21 cellular contexts compared by ENCODE assay signal in the genomic region with DNA sequence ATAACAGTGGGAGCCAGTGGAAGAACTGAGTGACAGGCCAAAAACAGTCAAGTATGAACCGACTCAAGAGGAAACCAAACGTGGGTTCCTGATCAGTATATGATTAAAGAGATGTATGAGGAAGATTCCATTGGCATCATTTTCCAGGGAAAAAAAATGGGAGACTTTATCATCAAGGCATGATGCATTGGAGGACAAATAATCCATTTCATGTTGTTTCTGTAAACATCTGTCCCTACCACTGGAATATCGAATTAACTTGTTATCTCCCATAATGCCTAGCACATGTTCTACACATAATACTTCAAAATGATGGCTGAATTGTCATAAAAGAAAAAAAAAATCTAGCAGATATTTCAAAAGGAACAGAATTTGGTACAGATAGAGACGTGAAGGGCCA. TPM values are rescaled to one million over a fixed set of nuclear protein-coding genes. Genes with fewer than 3 reads are reported as not detected.
DNase-seq lines count a peak whose midpoint lies in the region; ATAC-seq and TF ChIP-seq lines count a peak whose summit lies in the region.
"Had no signal": no experiment of that assay in that cellular context is flagged by ENCODE, and none has a peak within 500 bp of the region (broad histone marks: within the 10 kb centered on the region; RNA-seq: fewer than 3 reads in every experiment).

No MANE protein-coding gene starts in this region.

- no TSS peak for BruUV-seq in MCF 10A (replicated peaks; lab: Mats Ljungman, UMichigan)

- H3K27me3 Mint-ChIP-seq in MCF 10A (ENCODE audit: insufficient read depth, unreplicated experiment), result no peaks in the 10 kb centered on the region
- H3K27me3 Mint-ChIP-seq in central memory CD8-positive, alpha-beta T cell, result no peaks in the 10 kb centered on the region

- H3K4me3 ChIP-seq in breast epithelium (no peak overlapping the region), HEK293 (ENCODE audit: low read depth, low read length) (no peak overlapping the region), psoas muscle (no peak overlapping the region), adrenal gland (no peak overlapping the region)
- H3K4me3 ChIP-seq: colonic mucosa, mucosa of descending colon, SJCRH30 had no signal

- no peak overlapping the region for H3K27ac ChIP-seq in breast epithelium
- H3K27ac ChIP-seq in HEK293 (ENCODE audit: extremely low read depth, low read depth, low read length), result no peak overlapping the region
- peak overlapping the region; percentile 81 for H3K27ac ChIP-seq in psoas muscle
- H3K27ac ChIP-seq in adrenal gland, result no peak overlapping the region
- H3K27ac ChIP-seq: brain microvascular endothelial cell, colonic mucosa, SJCRH30 had no signal

- no peaks in the 10 kb centered on the region for H3K36me3 ChIP-seq in breast epithelium
- H3K36me3 ChIP-seq in HEK293 (ENCODE audit: control insufficient read depth in 2 of 2, insufficient read depth in 1 of 2, low read length in 2 of 2), result no peaks in the 10 kb centered on the region
- H3K36me3 ChIP-seq in psoas muscle (ENCODE audit: insufficient read depth in 1 of 2, low read depth in 1 of 2), result no peaks in the 10 kb centered on the region
- no peaks in the 10 kb centered on the region for H3K36me3 ChIP-seq in adrenal gland (replicated peaks in 1 of 2)
- H3K36me3 ChIP-seq: brain microvascular endothelial cell, colonic mucosa had no signal

- H3K9me3 ChIP-seq in breast epithelium (no peaks in the 10 kb centered on the region), HEK293 (ENCODE audit: control insufficient read depth, insufficient read depth, low read depth, low read length) (no peaks in the 10 kb centered on the region), psoas muscle (no peaks in the 10 kb centered on the region), adrenal gland (replicated peaks in 1 of 3) (no peaks in the 10 kb centered on the region)
- H3K9me3 ChIP-seq: colonic mucosa, mucosa of descending colon, SJCRH30 had no signal

- 60 to 74% (median 74%) methylated on average over 4 of the region's 4 CpGs for WGBS in psoas muscle, 3 donors
- WGBS in adrenal gland, 4 donors, result 67 to 75% (median 70%) methylated on average over 4 of the region's 4 CpGs

- peak overlapping the region; percentile 20 for H3K4me3 Mint-ChIP-seq in MCF 10A (ENCODE audit: unreplicated experiment)
- no peak overlapping the region for H3K4me3 Mint-ChIP-seq in central memory CD8-positive, alpha-beta T cell

- peaks cover 61% of the 10 kb centered on the region for H3K4me1 Mint-ChIP-seq in MCF 10A (ENCODE audit: insufficient read depth, unreplicated experiment)
- peaks cover 84% of the 10 kb centered on the region for H3K4me1 Mint-ChIP-seq in central memory CD8-positive, alpha-beta T cell

- intact Hi-C loops in MCF 10A (cut with micrococcal nuclease) (no loop called here), breast epithelium (cut with DNase I; ENCODE audit: low total_unique reads) (no loop called here), psoas muscle (cut with DNase I) (no loop called here), adrenal gland (cut with DNase I) (no loop called here)

- H3K9me3 Mint-ChIP-seq in MCF 10A (ENCODE audit: unreplicated experiment), result no peaks in the 10 kb centered on the region
- no peaks in the 10 kb centered on the region for H3K9me3 Mint-ChIP-seq in central memory CD8-positive, alpha-beta T cell

- H3K4me1 ChIP-seq in breast epithelium (peaks cover 0 to 17% of the 10 kb centered on the region in 2 donors), HEK293 (ENCODE audit: control insufficient read depth, insufficient read depth, low read length) (peaks cover 17% of the 10 kb centered on the region), psoas muscle (peaks cover 93% of the 10 kb centered on the region), adrenal gland (replicated peaks in 1 of 2) (peaks cover 34 to 52% of the 10 kb centered on the region in 2 donors)

- POLR2A ChIA-PET in MCF 10A (lab: Yijun Ruan, JAX) (interaction anchor here (1.0 to 2.3 kb wide), 3 partner anchors 9 to 113 kb away, joined by 3 to 14 read pairs (median 4); no protein-coding TSS in a partner anchor), HEK293 (lab: Yijun Ruan, JAX) (no interaction called here)

- TF ChIP-seq CTCF in MCF 10A (IDR thresholded peaks at IDR 0.05; ENCODE audit: unreplicated experiment) (no peak), breast epithelium (IDR thresholded peaks at IDR 0.05) (no peak), HEK293 (tag by site-specific recombination; IDR thresholded peaks at IDR 0.05) (no peak), psoas muscle (IDR thresholded peaks at IDR 0.05) (no peak), adrenal gland (IDR thresholded peaks at IDR 0.05) (no peak)

- no peak for TF ChIP-seq POLR2A in breast epithelium (IDR thresholded peaks at IDR 0.05)
- TF ChIP-seq POLR2A in adrenal gland (IDR thresholded peaks at IDR 0.05), result no peak

- no peak for DNase-seq in MCF 10A (ENCODE audit: unreplicated experiment)
- DNase-seq in breast epithelium (ENCODE audit: low spot score in 2 of 2), result no peak
- DNase-seq in central memory CD8-positive, alpha-beta T cell (ENCODE audit: low spot score in 2 of 2), result no peak
- DNase-seq in psoas muscle, result no peak
- DNase-seq in adrenal gland, result no peak
- DNase-seq in AG08395 (ENCODE audit: low spot score), result no peak
- no peak for DNase-seq in stimulated activated naive CD4-positive, alpha-beta T cell treated with Interleukin-2 at 50 U/mL for 16 hours (lab: John Stamatoyannopoulos, UW)
- DNase-seq: brain microvascular endothelial cell; colonic mucosa; effector CD8-positive, alpha-beta T cell; Karpas-422; kidney glomerular epithelial cell; mucosa of descending colon; NCI-H1436 treated with DMSO at 0.1 percent for 48 hours; NCI-H446 treated with DMSO at 0.1 percent for 48 hours; NCI-H82; SJCRH30; stimulated activated CD4-positive, alpha-beta T cell treated with anti-CD3 and anti-CD28 coated beads, Interleukin-15, amount 100 ng/mL, for 24 hours; stimulated activated naive CD4-positive, alpha-beta T cell had no signal

- peak overlapping the region; percentile 35 for H3K27ac Mint-ChIP-seq in MCF 10A (ENCODE audit: low read depth, unreplicated experiment)
- H3K27ac Mint-ChIP-seq in central memory CD8-positive, alpha-beta T cell (ENCODE audit: low read depth), result peak overlapping the region; percentile 19

- H3K36me3 Mint-ChIP-seq in MCF 10A (ENCODE audit: insufficient read depth, unreplicated experiment), result no peaks in the 10 kb centered on the region
- peaks cover 4% of the 10 kb centered on the region for H3K36me3 Mint-ChIP-seq in central memory CD8-positive, alpha-beta T cell (ENCODE audit: insufficient read depth)

- no peak for ATAC-seq in central memory CD8-positive, alpha-beta T cell (replicated peaks; ENCODE audit: extremely low read depth, poor library complexity, severe bottlenecking)
- no peak for ATAC-seq in psoas muscle
- ATAC-seq: HCT116, mucosa of descending colon had no signal

- CTCF ChIA-PET in MCF 10A (lab: Yijun Ruan, JAX), result no interaction called here
- CTCF ChIA-PET in HEK293 (lab: Yijun Ruan, JAX), result no interaction called here

- H3K27me3 ChIP-seq in breast epithelium (no peaks in the 10 kb centered on the region), psoas muscle (ENCODE audit: insufficient read depth in 3 of 3, low read length in 2 of 3) (no peaks in the 10 kb centered on the region), adrenal gland (no peaks in the 10 kb centered on the region)
- H3K27me3 ChIP-seq: brain microvascular endothelial cell, colonic mucosa, SJCRH30 had no signal

TF ChIP-seq in HEK293, 187 proteins besides CTCF, POLR2A, EP300 and RAD21 (continues in another document):
- TF ChIP-seq, protein P1, sequence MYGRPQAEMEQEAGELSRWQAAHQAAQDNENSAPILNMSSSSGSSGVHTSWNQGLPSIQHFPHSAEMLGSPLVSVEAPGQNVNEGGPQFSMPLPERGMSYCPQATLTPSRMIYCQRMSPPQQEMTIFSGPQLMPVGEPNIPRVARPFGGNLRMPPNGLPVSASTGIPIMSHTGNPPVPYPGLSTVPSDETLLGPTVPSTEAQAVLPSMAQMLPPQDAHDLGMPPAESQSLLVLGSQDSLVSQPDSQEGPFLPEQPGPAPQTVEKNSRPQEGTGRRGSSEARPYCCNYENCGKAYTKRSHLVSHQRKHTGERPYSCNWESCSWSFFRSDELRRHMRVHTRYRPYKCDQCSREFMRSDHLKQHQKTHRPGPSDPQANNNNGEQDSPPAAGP (tag by site-specific recombination; IDR thresholded peaks at IDR 0.05), result no peak
- TF ChIP-seq, protein P2, sequence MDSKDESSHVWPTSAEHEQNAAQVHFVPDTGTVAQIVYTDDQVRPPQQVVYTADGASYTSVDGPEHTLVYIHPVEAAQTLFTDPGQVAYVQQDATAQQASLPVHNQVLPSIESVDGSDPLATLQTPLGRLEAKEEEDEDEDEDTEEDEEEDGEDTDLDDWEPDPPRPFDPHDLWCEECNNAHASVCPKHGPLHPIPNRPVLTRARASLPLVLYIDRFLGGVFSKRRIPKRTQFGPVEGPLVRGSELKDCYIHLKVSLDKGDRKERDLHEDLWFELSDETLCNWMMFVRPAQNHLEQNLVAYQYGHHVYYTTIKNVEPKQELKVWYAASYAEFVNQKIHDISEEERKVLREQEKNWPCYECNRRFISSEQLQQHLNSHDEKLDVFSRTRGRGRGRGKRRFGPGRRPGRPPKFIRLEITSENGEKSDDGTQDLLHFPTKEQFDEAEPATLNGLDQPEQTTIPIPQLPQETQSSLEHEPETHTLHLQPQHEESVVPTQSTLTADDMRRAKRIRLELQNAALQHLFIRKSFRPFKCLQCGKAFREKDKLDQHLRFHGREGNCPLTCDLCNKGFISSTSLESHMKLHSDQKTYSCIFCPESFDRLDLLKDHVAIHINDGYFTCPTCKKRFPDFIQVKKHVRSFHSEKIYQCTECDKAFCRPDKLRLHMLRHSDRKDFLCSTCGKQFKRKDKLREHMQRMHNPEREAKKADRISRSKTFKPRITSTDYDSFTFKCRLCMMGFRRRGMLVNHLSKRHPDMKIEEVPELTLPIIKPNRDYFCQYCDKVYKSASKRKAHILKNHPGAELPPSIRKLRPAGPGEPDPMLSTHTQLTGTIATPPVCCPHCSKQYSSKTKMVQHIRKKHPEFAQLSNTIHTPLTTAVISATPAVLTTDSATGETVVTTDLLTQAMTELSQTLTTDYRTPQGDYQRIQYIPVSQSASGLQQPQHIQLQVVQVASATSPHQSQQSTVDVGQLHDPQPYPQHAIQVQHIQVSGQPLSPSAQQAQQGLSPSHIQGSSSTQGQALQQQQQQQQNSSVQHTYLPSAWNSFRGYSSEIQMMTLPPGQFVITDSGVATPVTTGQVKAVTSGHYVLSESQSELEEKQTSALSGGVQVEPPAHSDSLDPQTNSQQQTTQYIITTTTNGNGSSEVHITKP (tag by site-specific recombination; IDR thresholded peaks at IDR 0.05), result peak; percentile 56
- no peak for TF ChIP-seq RBAK (tag by site-specific recombination; IDR thresholded peaks at IDR 0.05)

RNA-seq across cellular contexts. Expression of a gene that starts 13.3 kb away (rescaled TPM):
- total RNA-seq in MCF 10A (2022) (42.2 and 43.7 TPM in 2 replicates), breast epithelium (10 to 100 TPM; 52.6 to 82.7 (median 57.7) TPM), psoas muscle (10 to 100 TPM; 47.9 to 53.1 (median 49.1) TPM), adrenal gland (10 to 100 TPM; 19.7 to 58.5 (median 34.1) TPM)
- polyA plus RNA-seq in psoas muscle (10 to 100 TPM; 15.1 to 40.5 (median 22.0) TPM), adrenal gland (10 to 100 TPM in 2 of 3 donors, 1 to 10 TPM in 1; 8.4 to 36.1 (median 10.2) TPM)

RNA-seq across cellular contexts. Expression of a gene that starts 58.9 kb away (rescaled TPM):
- not detected in 2 replicates for total RNA-seq in MCF 10A (2022)
- under 1 TPM; 0.32 to 0.73 (median 0.66) TPM for total RNA-seq in breast epithelium
- total RNA-seq in psoas muscle, result 1 to 10 TPM; 1.0 to 1.2 (median 1.1) TPM
- polyA plus RNA-seq in psoas muscle, result under 1 TPM; 0.12 to 0.70 (median 0.30) TPM
- total RNA-seq in adrenal gland, result 1 to 10 TPM in 2 of 8 donors, under 1 TPM in 6; 0.09 to 4.0 (median 0.39) TPM
- under 1 TPM; 0.07 to 0.35 (median 0.16) TPM for polyA plus RNA-seq in adrenal gland
